Comparison of ENCODE assay signal across 24 cellular contexts in the genomic region with DNA sequence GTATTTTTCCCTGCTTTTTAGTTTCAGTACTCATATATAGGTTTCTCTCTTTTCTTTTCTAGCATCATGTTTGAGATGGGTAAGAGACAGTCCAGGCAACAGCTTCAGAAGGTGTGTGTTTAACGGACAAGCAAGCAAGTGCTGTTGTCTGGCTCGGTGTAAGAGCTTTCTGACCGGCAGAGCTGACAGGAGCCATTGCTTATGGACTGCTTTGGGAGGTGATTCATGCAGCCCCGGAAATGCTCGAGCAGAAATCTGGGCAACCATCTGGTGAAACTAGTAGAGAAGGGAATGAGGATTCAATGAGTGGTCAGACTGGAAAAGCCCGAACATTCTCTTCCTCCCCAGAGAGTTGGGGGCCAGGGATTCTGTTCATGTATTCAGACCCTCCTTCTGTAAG. TPM values are rescaled to one million over a fixed set of nuclear protein-coding genes. Genes with fewer than 3 reads are reported as not detected.
DNase-seq lines count a peak whose midpoint lies in the region; ATAC-seq, FAIRE-seq and TF ChIP-seq lines count a peak whose summit lies in the region.
"Had no signal": no experiment of that assay in that cellular context is flagged by ENCODE, and none has a peak within 500 bp of the region (broad histone marks: within the 10 kb centered on the region; RNA-seq: fewer than 3 reads in every experiment).

No MANE protein-coding gene starts in this region.

- no peaks in the 10 kb centered on the region for H4K20me1 ChIP-seq in astrocyte (ENCODE audit: insufficient read depth, low read length)

- peak overlapping the region; percentile 57 for H3K4me2 ChIP-seq in astrocyte (ENCODE audit: low read length)

- H3K4me3 ChIP-seq in astrocyte (ENCODE audit: insufficient read depth, low read depth, low read length) (no peak overlapping the region), upper lobe of right lung (no peak overlapping the region)
- H3K4me3 ChIP-seq: heart left ventricle, spleen had no signal

- H3K4me1 ChIP-seq in astrocyte (ENCODE audit: insufficient read depth, low read length) (peaks cover 4% of the 10 kb centered on the region), upper lobe of right lung (no peaks in the 10 kb centered on the region)
- H3K4me1 ChIP-seq: heart left ventricle, spleen had no signal

- H3K9me3 Mint-ChIP-seq in natural killer cell treated with Interleukin-12 subunit alpha and Interleukin-12 subunit beta and Interleukin-15 and Interleukin-18, amount 100 ng/mL, for 72 hours = no peaks in the 10 kb centered on the region
- H3K9me3 Mint-ChIP-seq in natural killer cell (no peaks in the 10 kb centered on the region), astrocyte (ENCODE audit: unreplicated experiment) (no peaks in the 10 kb centered on the region)
- H3K9me3 Mint-ChIP-seq: activated B cell treated with CpG ODN at 0.5 μM for 24 hours; activated CD4-positive, alpha-beta memory T cell treated with anti-CD3 and anti-CD28 coated beads, Interleukin-2, amount 10 ng/mL, durations not matched to agents 7 days and 5 days; activated naive CD4-positive, alpha-beta T cell treated with anti-CD3 and anti-CD28 coated beads, Interleukin-2, amount 50 U/mL, for 24 hours; activated T-cell treated with anti-CD3 and anti-CD28 coated beads, Interleukin-2, amount 50 U/mL, for 24 hours; immature natural killer cell had no signal

- H3K36me3 ChIP-seq in astrocyte (ENCODE audit: insufficient read depth, low read length) = no peaks in the 10 kb centered on the region
- H3K36me3 ChIP-seq in upper lobe of right lung = no peaks in the 10 kb centered on the region
- H3K36me3 ChIP-seq: heart left ventricle, spleen had no signal

- H3K9me3 ChIP-seq in astrocyte (ENCODE audit: insufficient read depth, low read depth, low read length) = peaks cover 5% of the 10 kb centered on the region
- H3K9me3 ChIP-seq in upper lobe of right lung = no peaks in the 10 kb centered on the region
- H3K9me3 ChIP-seq: heart left ventricle, spleen had no signal

- ATAC-seq in natural killer cell treated with Interleukin-12 subunit alpha and Interleukin-12 subunit beta and Interleukin-15 and Interleukin-18, amount 100 ng/mL, for 72 hours = no peak
- no peak for ATAC-seq in natural killer cell
- ATAC-seq in GM21619 (IDR thresholded peaks at IDR 0.05; ENCODE audit: unreplicated experiment) = no peak
- ATAC-seq in upper lobe of right lung = no peak
- ATAC-seq: HCT116, heart left ventricle had no signal

- no peak overlapping the region for H3K27ac Mint-ChIP-seq in natural killer cell treated with Interleukin-12 subunit alpha and Interleukin-12 subunit beta and Interleukin-15 and Interleukin-18, amount 100 ng/mL, for 72 hours
- no peak overlapping the region for H3K27ac Mint-ChIP-seq in natural killer cell
- H3K27ac Mint-ChIP-seq in astrocyte (ENCODE audit: unreplicated experiment) = no peak overlapping the region
- H3K27ac Mint-ChIP-seq: activated B cell treated with CpG ODN at 0.5 μM for 24 hours; activated CD4-positive, alpha-beta memory T cell treated with anti-CD3 and anti-CD28 coated beads, Interleukin-2, amount 10 ng/mL, durations not matched to agents 7 days and 5 days; activated naive CD4-positive, alpha-beta T cell treated with anti-CD3 and anti-CD28 coated beads, Interleukin-2, amount 50 U/mL, for 24 hours; activated T-cell treated with anti-CD3 and anti-CD28 coated beads, Interleukin-2, amount 50 U/mL, for 24 hours; CD4-positive, alpha-beta memory T cell; immature natural killer cell had no signal

- DNase-seq in natural killer cell treated with Interleukin-12 subunit alpha and Interleukin-12 subunit beta and Interleukin-15 and Interleukin-18, amount 100 ng/mL, for 72 hours (ENCODE audit: low spot score) = peak; percentile 15
- DNase-seq in natural killer cell (no peak), M059J (ENCODE audit: low read depth) (peak; percentile 28), astrocyte (ENCODE audit: low read depth) (peak; percentile 74), ureter (ENCODE audit: low spot score) (peak; percentile 46), upper lobe of right lung (no peak)
- no peak for DNase-seq in activated CD8-positive, alpha-beta memory T cell treated with anti-CD3 and anti-CD28 coated beads, Interleukin-2, amount 50 U/mL, for 48 hours
- DNase-seq: activated B cell treated with CpG ODN at 0.5 μM for 24 hours; activated CD4-positive, alpha-beta memory T cell treated with anti-CD3 and anti-CD28 coated beads, Interleukin-2, amount 10 ng/mL, durations not matched to agents 7 days and 5 days; activated T-cell treated with anti-CD3 and anti-CD28 coated beads, Interleukin-2, amount 50 U/mL, for 24 hours; CD4-positive, alpha-beta memory T cell; heart left ventricle; immature natural killer cell; NCI-H2029 treated with DMSO at 0.1 percent for 48 hours; NCI-H446 treated with DMSO at 0.1 percent for 48 hours; nucleus accumbens; retina; spleen; stimulated activated CD8-positive, alpha-beta memory T cell treated with anti-CD3 and anti-CD28 coated beads, Interleukin-4, amount 100 ng/mL, for 48 hours had no signal

- H3K27ac ChIP-seq in astrocyte (ENCODE audit: low read depth, low read length) (no peak overlapping the region), upper lobe of right lung (no peak overlapping the region)
- H3K27ac ChIP-seq: heart left ventricle, spleen had no signal

- no peaks in the 10 kb centered on the region for H3K36me3 Mint-ChIP-seq in natural killer cell treated with Interleukin-12 subunit alpha and Interleukin-12 subunit beta and Interleukin-15 and Interleukin-18, amount 100 ng/mL, for 72 hours
- H3K36me3 Mint-ChIP-seq in natural killer cell = no peaks in the 10 kb centered on the region
- no peaks in the 10 kb centered on the region for H3K36me3 Mint-ChIP-seq in astrocyte (ENCODE audit: low read depth, unreplicated experiment)
- H3K36me3 Mint-ChIP-seq: activated naive CD4-positive, alpha-beta T cell treated with anti-CD3 and anti-CD28 coated beads, Interleukin-2, amount 50 U/mL, for 24 hours; CD4-positive, alpha-beta memory T cell; immature natural killer cell had no signal

- H3K27me3 ChIP-seq in astrocyte (ENCODE audit: insufficient read depth, low read length) (no peaks in the 10 kb centered on the region), upper lobe of right lung (peaks cover 5% of the 10 kb centered on the region)

- peaks cover 12 to 43% of the 10 kb centered on the region in 2 donors for H3K27me3 Mint-ChIP-seq in natural killer cell treated with Interleukin-12 subunit alpha and Interleukin-12 subunit beta and Interleukin-15 and Interleukin-18, amount 100 ng/mL, for 72 hours
- H3K27me3 Mint-ChIP-seq in natural killer cell (ENCODE audit: low read depth in 2 of 2) (peaks cover 13 to 15% of the 10 kb centered on the region in 2 donors), astrocyte (ENCODE audit: low read depth, unreplicated experiment) (peaks cover 15% of the 10 kb centered on the region)

- TF ChIP-seq CTCF in natural killer cell (IDR thresholded peaks at IDR 0.05) (no peak), astrocyte (IDR thresholded peaks at IDR 0.05; ENCODE audit: insufficient read depth, low read depth, low read length) (no peak), upper lobe of right lung (IDR thresholded peaks at IDR 0.05) (no peak)

- no peak overlapping the region for H2AFZ ChIP-seq in astrocyte (ENCODE audit: low read depth, low read length)

- H3K9ac ChIP-seq in astrocyte (ENCODE audit: low read length) = no peak overlapping the region

- H3K4me3 Mint-ChIP-seq in natural killer cell treated with Interleukin-12 subunit alpha and Interleukin-12 subunit beta and Interleukin-15 and Interleukin-18, amount 100 ng/mL, for 72 hours = no peak overlapping the region
- H3K4me3 Mint-ChIP-seq in natural killer cell = no peak overlapping the region
- H3K4me3 Mint-ChIP-seq in astrocyte (ENCODE audit: unreplicated experiment) = no peak overlapping the region
- H3K4me3 Mint-ChIP-seq: activated B cell treated with CpG ODN at 0.5 μM for 24 hours; activated CD4-positive, alpha-beta memory T cell treated with anti-CD3 and anti-CD28 coated beads, Interleukin-2, amount 10 ng/mL, durations not matched to agents 7 days and 5 days; activated naive CD4-positive, alpha-beta T cell treated with anti-CD3 and anti-CD28 coated beads, Interleukin-2, amount 50 U/mL, for 24 hours; activated T-cell treated with anti-CD3 and anti-CD28 coated beads, Interleukin-2, amount 50 U/mL, for 24 hours; CD4-positive, alpha-beta memory T cell; immature natural killer cell had no signal

- H3K79me2 ChIP-seq in astrocyte (ENCODE audit: insufficient read depth, low read length) = no peaks in the 10 kb centered on the region

- intact Hi-C loops in natural killer cell (cut with micrococcal nuclease) (no loop called here), upper lobe of right lung (cut with DNase I) (no loop called here)

- H3K4me1 Mint-ChIP-seq in natural killer cell treated with Interleukin-12 subunit alpha and Interleukin-12 subunit beta and Interleukin-15 and Interleukin-18, amount 100 ng/mL, for 72 hours (ENCODE audit: low read depth in 2 of 2) = no peaks in the 10 kb centered on the region
- H3K4me1 Mint-ChIP-seq in natural killer cell = no peaks in the 10 kb centered on the region
- H3K4me1 Mint-ChIP-seq in astrocyte (ENCODE audit: low read depth, unreplicated experiment) = peaks cover 7% of the 10 kb centered on the region
- H3K4me1 Mint-ChIP-seq: activated B cell treated with CpG ODN at 0.5 μM for 24 hours; activated CD4-positive, alpha-beta memory T cell treated with anti-CD3 and anti-CD28 coated beads, Interleukin-2, amount 10 ng/mL, durations not matched to agents 7 days and 5 days; activated naive CD4-positive, alpha-beta T cell treated with anti-CD3 and anti-CD28 coated beads, Interleukin-2, amount 50 U/mL, for 24 hours; CD4-positive, alpha-beta memory T cell; immature natural killer cell had no signal

- FAIRE-seq in astrocyte (lab: Jason Lieb, UNC) = no peak

RNA-seq across cellular contexts. Expression of gene TUNAR, which starts 24.4 kb away (rescaled TPM):
- not detected for total RNA-seq in natural killer cell treated with Interleukin-12 subunit alpha and Interleukin-12 subunit beta and Interleukin-15 and Interleukin-18, amount 100 ng/mL, for 72 hours
- total RNA-seq in natural killer cell (not detected), astrocyte (0.50 and 1.0 TPM in 2 replicates), ureter (not detected), upper lobe of right lung (not detected)
- not detected in 2 replicates for total RNA-seq in M059J (2014; rRNA removed; shearing (Covaris generic))
- total RNA-seq: activated CD4-positive, alpha-beta memory T cell treated with anti-CD3 and anti-CD28 coated beads, Interleukin-2, amount 10 ng/mL, durations not matched to agents 7 days and 5 days; CD4-positive, alpha-beta memory T cell; fibroblast of lung; heart left ventricle; T-helper 2 cell treated with Interferon-gamma antibody and Interleukin-4, amounts not matched to agents 100 ng/mL and 5 ng/mL, for 36 hours had no signal

Comparison
In these comparisons a context has a peak if more than half of its experiments do, and no peak if none do; other contexts are left out.
1. DNase-seq: peak in natural killer cell treated with Interleukin-12 subunit alpha and Interleukin-12 subunit beta and Interleukin-15 and Interleukin-18, amount 100 ng/mL, for 72 hours (single experiment), M059J (single experiment), astrocyte (single experiment) and ureter (single experiment); none in natural killer cell (single experiment), activated CD8-positive, alpha-beta memory T cell treated with anti-CD3 and anti-CD28 coated beads, Interleukin-2, amount 50 U/mL, for 48 hours (single experiment) and upper lobe of right lung (single experiment).